ENCODE assay signal across 22 cellular contexts in the genomic region with DNA sequence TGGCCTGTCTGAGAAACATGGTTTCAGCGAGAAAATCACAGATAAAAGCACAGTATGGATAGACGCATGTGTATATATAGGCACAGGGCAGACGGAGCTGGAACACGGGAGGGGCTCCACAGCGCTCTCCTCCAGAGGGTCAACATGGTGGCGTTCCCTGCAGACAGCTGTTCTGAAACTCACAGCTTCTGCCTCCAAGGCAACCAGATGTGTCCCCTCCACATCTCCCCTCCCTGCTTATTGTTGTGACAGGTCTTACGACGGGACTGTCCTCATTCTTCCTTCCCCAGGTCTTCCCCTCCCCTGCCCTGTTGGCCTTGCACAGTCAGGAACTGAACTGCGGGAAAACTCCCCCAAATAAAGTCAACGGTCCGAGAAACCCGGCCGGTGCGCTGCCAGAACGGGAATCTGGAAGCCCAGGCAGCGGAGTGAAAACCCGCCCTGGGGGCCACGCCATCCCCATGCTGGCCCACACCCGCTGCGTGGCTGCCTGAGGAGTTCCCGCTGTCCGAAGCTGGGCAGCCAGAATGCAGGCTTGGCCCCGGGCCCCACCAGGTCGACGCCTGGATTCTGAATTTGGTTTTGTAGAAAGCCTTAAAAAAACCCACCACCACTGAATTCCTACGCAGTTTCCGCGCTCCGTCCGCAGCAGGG. TPM values are rescaled to one million over a fixed set of nuclear protein-coding genes. Genes with fewer than 3 reads are reported as not detected.
A peak's percentile ranks its signal among the peaks of the same experiment; 100 is the strongest.
DNase-seq lines count a peak whose midpoint lies in the region; ATAC-seq and TF ChIP-seq lines count a peak whose summit lies in the region.
"Had no signal": no experiment of that assay in that cellular context is flagged by ENCODE, and none has a peak within 500 bp of the region (broad histone marks: within the 10 kb centered on the region; RNA-seq: fewer than 3 reads in every experiment).

No MANE protein-coding gene starts in this region.

- peak; percentile 54 for DNase-seq in Right ventricle myocardium inferior (ENCODE audit: missing footprints)
- DNase-seq in cardiac septum (ENCODE audit: low spot score) = no peak
- peak; percentile 50 for DNase-seq in left kidney (ENCODE audit: low read depth, low spot score)
- DNase-seq in stimulated activated effector memory CD8-positive, alpha-beta T cell treated with anti-CD3 and anti-CD28 coated beads, Interleukin-12 subunit alpha, Interleukin-12 subunit beta, amount 100 ng/mL, for 72 hours (ENCODE audit: low spot score in 2 of 2) = no peak
- no peak for DNase-seq in uterus
- DNase-seq in dermis blood vessel endothelial cell = no peak
- no peak for DNase-seq in GOT3 (lab: John Stamatoyannopoulos, UW)
- DNase-seq: activated CD4-positive, alpha-beta T cell treated with anti-CD3 and anti-CD28 coated beads for 4 hours; activated naive CD8-positive, alpha-beta T cell treated with anti-CD3 and anti-CD28 coated beads, Interleukin-2, amount 50 U/mL, for 24 hours; DMS153; effector memory CD4-positive, alpha-beta T cell; hypothalamus; NCI-H1048; NCI-H187; NCI-H226; OCI-M1; upper lobe of right lung had no signal

- CTCF ChIA-PET in HEK293 (lab: Yijun Ruan, JAX) = no interaction called here

- TF ChIP-seq CTCF in HEK293 (tag by site-specific recombination; IDR thresholded peaks at IDR 0.05) (no peak), uterus (IDR thresholded peaks at IDR 0.05) (no peak)

- H3K9me3 Mint-ChIP-seq in stimulated activated effector memory CD8-positive, alpha-beta T cell treated with anti-CD3 and anti-CD28 coated beads, Interleukin-12 subunit alpha, Interleukin-12 subunit beta, amount 100 ng/mL, for 72 hours = no peaks in the 10 kb centered on the region
- H3K9me3 Mint-ChIP-seq: activated naive CD8-positive, alpha-beta T cell treated with anti-CD3 and anti-CD28 coated beads, Interleukin-2, amount 50 U/mL, for 24 hours; activated T-helper 2 cell treated with anti-CD3 and anti-CD28 coated beads, Interferon-gamma antibody, Interleukin-2, Interleukin-4, amounts not matched to agents 10 μg/mL and 5 μg/mL and 100 μg/mL, durations not matched to agents 14 hours and 24 hours and 36 hours had no signal

- peaks cover 68% of the 10 kb centered on the region for H3K36me3 Mint-ChIP-seq in stimulated activated effector memory CD8-positive, alpha-beta T cell treated with anti-CD3 and anti-CD28 coated beads, Interleukin-12 subunit alpha, Interleukin-12 subunit beta, amount 100 ng/mL, for 72 hours

- H3K27ac ChIP-seq in HEK293 (ENCODE audit: extremely low read depth, low read depth, low read length) (no peak overlapping the region), uterus (no peak overlapping the region)
- H3K27ac ChIP-seq: A549, C4-2B, esophagus muscularis mucosa, upper lobe of right lung had no signal

- no peak for ATAC-seq in Right ventricle myocardium inferior
- ATAC-seq in stimulated activated effector memory CD8-positive, alpha-beta T cell treated with anti-CD3 and anti-CD28 coated beads, Interleukin-12 subunit alpha, Interleukin-12 subunit beta, amount 100 ng/mL, for 72 hours = no peak
- ATAC-seq: A549; activated naive CD8-positive, alpha-beta T cell treated with anti-CD3 and anti-CD28 coated beads, Interleukin-2, amount 50 U/mL, for 24 hours; upper lobe of right lung had no signal

- H3K4me1 ChIP-seq in HEK293 (ENCODE audit: control insufficient read depth, insufficient read depth, low read length) (0 out of 2 replicates have a peak, but pooled peaks cover 6% of the 10 kb centered on the region), uterus (peaks cover 6 to 25% of the 10 kb centered on the region in 2 donors)

- H3K27ac Mint-ChIP-seq in stimulated activated effector memory CD8-positive, alpha-beta T cell treated with anti-CD3 and anti-CD28 coated beads, Interleukin-12 subunit alpha, Interleukin-12 subunit beta, amount 100 ng/mL, for 72 hours = peak overlapping the region; percentile 76
- H3K27ac Mint-ChIP-seq: activated naive CD8-positive, alpha-beta T cell treated with anti-CD3 and anti-CD28 coated beads, Interleukin-2, amount 50 U/mL, for 24 hours; activated T-helper 2 cell treated with anti-CD3 and anti-CD28 coated beads, Interferon-gamma antibody, Interleukin-2, Interleukin-4, amounts not matched to agents 10 μg/mL and 5 μg/mL and 100 μg/mL, durations not matched to agents 14 hours and 24 hours and 36 hours had no signal

- H3K9me3 ChIP-seq in HEK293 (ENCODE audit: control insufficient read depth, insufficient read depth, low read depth, low read length) (no peaks in the 10 kb centered on the region), uterus (no peaks in the 10 kb centered on the region)
- H3K9me3 ChIP-seq: A549, esophagus muscularis mucosa, upper lobe of right lung had no signal

- TF ChIP-seq POLR2A in uterus (IDR thresholded peaks at IDR 0.05) = no peak

- H3K4me1 Mint-ChIP-seq in stimulated activated effector memory CD8-positive, alpha-beta T cell treated with anti-CD3 and anti-CD28 coated beads, Interleukin-12 subunit alpha, Interleukin-12 subunit beta, amount 100 ng/mL, for 72 hours = peaks cover 17% of the 10 kb centered on the region

- POLR2A ChIA-PET in HEK293 (lab: Yijun Ruan, JAX) = interaction anchor here (0.6 to 1.5 kb wide), 2 partner anchors 27 to 170 kb away, joined by 3 to 9 read pairs; partner anchors contain the start of gene LMNB2

- H3K4me3 ChIP-seq in HEK293 (ENCODE audit: low read depth, low read length) (no peak overlapping the region), uterus (no peak overlapping the region)
- H3K4me3 ChIP-seq: A549, esophagus muscularis mucosa, upper lobe of right lung had no signal

- peaks cover 0 to 71% of the 10 kb centered on the region in 2 experiments; a peak in 2 of 3 replicates for H3K36me3 ChIP-seq in HEK293 (ENCODE audit: control insufficient read depth in 2 of 2, insufficient read depth in 1 of 2, low read length in 2 of 2)
- no peaks in the 10 kb centered on the region for H3K36me3 ChIP-seq in uterus

- no peaks in the 10 kb centered on the region for H3K27me3 ChIP-seq in uterus
- H3K27me3 ChIP-seq: esophagus muscularis mucosa, upper lobe of right lung had no signal

- intact Hi-C loops in Right ventricle myocardium inferior (cut with DNase I) = no loop called here
- intact Hi-C loops in cardiac septum (cut with DNase I) = no loop called here
- intact Hi-C loops in uterus (cut with DNase I; ENCODE audit: low total_unique reads) = no loop called here

- no peak overlapping the region for H3K4me3 Mint-ChIP-seq in stimulated activated effector memory CD8-positive, alpha-beta T cell treated with anti-CD3 and anti-CD28 coated beads, Interleukin-12 subunit alpha, Interleukin-12 subunit beta, amount 100 ng/mL, for 72 hours
- H3K4me3 Mint-ChIP-seq: activated naive CD8-positive, alpha-beta T cell treated with anti-CD3 and anti-CD28 coated beads, Interleukin-2, amount 50 U/mL, for 24 hours had no signal

TF ChIP-seq in HEK293, 187 proteins besides CTCF, POLR2A, EP300 and RAD21 (continues in another document):
- TF ChIP-seq ZFP69B (tag by site-specific recombination; IDR thresholded peaks at IDR 0.05) = 0 out of 2 replicates have a peak, but pooled peaks have one; percentile 27
- TF ChIP-seq KLF8 (tag by site-specific recombination; IDR thresholded peaks at IDR 0.05) = 0 out of 2 replicates have a peak, but pooled peaks have one; percentile 18
- peak; percentile 61 for TF ChIP-seq ZNF600 (tag by site-specific recombination; IDR thresholded peaks at IDR 0.05)
- TF ChIP-seq, protein P1, sequence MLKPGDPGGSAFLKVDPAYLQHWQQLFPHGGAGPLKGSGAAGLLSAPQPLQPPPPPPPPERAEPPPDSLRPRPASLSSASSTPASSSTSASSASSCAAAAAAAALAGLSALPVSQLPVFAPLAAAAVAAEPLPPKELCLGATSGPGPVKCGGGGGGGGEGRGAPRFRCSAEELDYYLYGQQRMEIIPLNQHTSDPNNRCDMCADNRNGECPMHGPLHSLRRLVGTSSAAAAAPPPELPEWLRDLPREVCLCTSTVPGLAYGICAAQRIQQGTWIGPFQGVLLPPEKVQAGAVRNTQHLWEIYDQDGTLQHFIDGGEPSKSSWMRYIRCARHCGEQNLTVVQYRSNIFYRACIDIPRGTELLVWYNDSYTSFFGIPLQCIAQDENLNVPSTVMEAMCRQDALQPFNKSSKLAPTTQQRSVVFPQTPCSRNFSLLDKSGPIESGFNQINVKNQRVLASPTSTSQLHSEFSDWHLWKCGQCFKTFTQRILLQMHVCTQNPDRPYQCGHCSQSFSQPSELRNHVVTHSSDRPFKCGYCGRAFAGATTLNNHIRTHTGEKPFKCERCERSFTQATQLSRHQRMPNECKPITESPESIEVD (tag by site-specific recombination; IDR thresholded peaks at IDR 0.05) = no peak
- no peak for TF ChIP-seq YY2 (tag by site-specific recombination; IDR thresholded peaks at IDR 0.05)
- TF ChIP-seq, protein P2, sequence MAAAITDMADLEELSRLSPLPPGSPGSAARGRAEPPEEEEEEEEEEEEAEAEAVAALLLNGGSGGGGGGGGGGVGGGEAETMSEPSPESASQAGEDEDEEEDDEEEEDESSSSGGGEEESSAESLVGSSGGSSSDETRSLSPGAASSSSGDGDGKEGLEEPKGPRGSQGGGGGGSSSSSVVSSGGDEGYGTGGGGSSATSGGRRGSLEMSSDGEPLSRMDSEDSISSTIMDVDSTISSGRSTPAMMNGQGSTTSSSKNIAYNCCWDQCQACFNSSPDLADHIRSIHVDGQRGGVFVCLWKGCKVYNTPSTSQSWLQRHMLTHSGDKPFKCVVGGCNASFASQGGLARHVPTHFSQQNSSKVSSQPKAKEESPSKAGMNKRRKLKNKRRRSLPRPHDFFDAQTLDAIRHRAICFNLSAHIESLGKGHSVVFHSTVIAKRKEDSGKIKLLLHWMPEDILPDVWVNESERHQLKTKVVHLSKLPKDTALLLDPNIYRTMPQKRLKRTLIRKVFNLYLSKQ (tag by site-specific recombination; IDR thresholded peaks at IDR 0.05; ENCODE audit: borderline replicate concordance) = no peak
- TF ChIP-seq ZNF626 (tag by site-specific recombination; IDR thresholded peaks at IDR 0.05) = no peak

RNA-seq across cellular contexts. Expression of gene TIMM13, which starts 2.7 kb away (rescaled TPM):
- total RNA-seq in Right ventricle myocardium inferior (86.9 TPM), cardiac septum (57.3 TPM), uterus (10 to 100 TPM in 3 of 4 donors, 1 to 10 TPM in 1; 6.5 to 53.8 (median 31.9) TPM), dermis blood vessel endothelial cell (48.3 and 53.5 TPM in 2 replicates)

RNA-seq across cellular contexts. Expression of gene LMNB2, which starts 26.7 kb away (rescaled TPM):
- total RNA-seq in Right ventricle myocardium inferior (19.2 TPM), cardiac septum (13.2 TPM), uterus (10 to 100 TPM; 10.3 to 75.7 (median 17.1) TPM), dermis blood vessel endothelial cell (57.3 and 179 TPM in 2 replicates)

RNA-seq across cellular contexts. Expression of gene GADD45B, which starts 45.9 kb away (rescaled TPM):
- 39.8 TPM for total RNA-seq in Right ventricle myocardium inferior
- total RNA-seq in cardiac septum = 54.4 TPM
- 10 to 100 TPM; 17.6 to 68.2 (median 38.0) TPM for total RNA-seq in uterus
- total RNA-seq in dermis blood vessel endothelial cell = 53.4 and 114 TPM in 2 replicates

Comparison
In these comparisons a context has a peak if more than half of its experiments do, and no peak if none do; other contexts are left out.
1. DNase-seq: peak in Right ventricle myocardium inferior (single experiment) and left kidney (single experiment); none in cardiac septum (single experiment), stimulated activated effector memory CD8-positive, alpha-beta T cell treated with anti-CD3 and anti-CD28 coated beads, Interleukin-12 subunit alpha, Interleukin-12 subunit beta, amount 100 ng/mL, for 72 hours (0 of 2), uterus (0 of 2), dermis blood vessel endothelial cell (single experiment) and GOT3 (single experiment).